Comparison of ENCODE assay signal across 10 cellular contexts in the genomic region with DNA sequence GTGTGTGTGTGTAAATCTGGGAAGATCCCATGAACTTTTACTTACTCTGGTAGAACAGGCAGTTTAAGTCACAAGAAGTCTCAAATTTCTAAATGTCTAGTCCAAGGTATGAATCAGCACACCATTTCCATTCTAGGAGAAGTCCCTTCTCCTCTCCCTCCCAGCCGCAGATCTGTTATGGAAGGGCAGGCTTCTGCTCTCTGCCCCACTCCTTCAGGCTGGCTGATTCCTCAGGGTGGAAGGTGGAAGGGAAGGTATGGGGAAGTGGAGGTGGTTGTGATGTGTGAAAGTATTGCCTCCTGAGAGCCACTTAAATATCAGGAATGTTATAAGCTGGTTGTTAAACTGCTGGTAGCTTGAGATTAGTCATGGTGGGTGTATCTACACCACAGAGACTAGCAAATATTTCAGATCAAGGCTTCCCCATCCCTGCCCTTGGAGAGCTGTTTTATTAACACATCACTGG. TPM values are rescaled to one million over a fixed set of nuclear protein-coding genes. Genes with fewer than 3 reads are reported as not detected.
DNase-seq lines count a peak whose midpoint lies in the region; ATAC-seq and TF ChIP-seq lines count a peak whose summit lies in the region.
"Had no signal": no experiment of that assay in that cellular context is flagged by ENCODE, and none has a peak within 500 bp of the region (broad histone marks: within the 10 kb centered on the region; RNA-seq: fewer than 3 reads in every experiment).

No MANE protein-coding gene starts in this region.

- H3K4me1 Mint-ChIP-seq in natural killer cell treated with Interleukin-12 subunit alpha and Interleukin-12 subunit beta and Interleukin-15 and Interleukin-18, amount 100 ng/mL, for 72 hours (ENCODE audit: low read depth in 2 of 2), result no peaks in the 10 kb centered on the region
- H3K4me1 Mint-ChIP-seq in GM23338, result peaks cover 2% of the 10 kb centered on the region; the same call in 2 of the 3 replicates
- H3K4me1 Mint-ChIP-seq: activated naive CD8-positive, alpha-beta T cell treated with anti-CD3 and anti-CD28 coated beads, Interleukin-2, amount 50 U/mL, for 24 hours had no signal

- no peaks in the 10 kb centered on the region for H4K20me1 ChIP-seq in GM23338 (replicated peaks; ENCODE audit: insufficient read depth)

- H3K36me3 ChIP-seq in adipocyte (ENCODE audit: control insufficient read depth, insufficient read depth, low read length, severe bottlenecking) (no peaks in the 10 kb centered on the region), skeletal muscle tissue (ENCODE audit: control insufficient read depth in 3 of 3, insufficient read depth in 3 of 3, low read length in 3 of 3) (no peaks in the 10 kb centered on the region), GM23338 (ENCODE audit: insufficient read depth) (no peaks in the 10 kb centered on the region)

- H3K9ac ChIP-seq in adipocyte (ENCODE audit: low read length) (peak overlapping the region; percentile 86), skeletal muscle tissue (ENCODE audit: low read depth in 1 of 3, low read length in 3 of 3) (no peak overlapping the region)

- H2AFZ ChIP-seq in GM23338, result no peak overlapping the region

- H3K36me3 Mint-ChIP-seq in natural killer cell treated with Interleukin-12 subunit alpha and Interleukin-12 subunit beta and Interleukin-15 and Interleukin-18, amount 100 ng/mL, for 72 hours, result peaks cover 7% of the 10 kb centered on the region
- no peaks in the 10 kb centered on the region for H3K36me3 Mint-ChIP-seq in GM23338 (ENCODE audit: low read depth)

- ATAC-seq in left cardiac atrium (peak; percentile 39 to 81), GM23338 (no peak), HG02973 (IDR thresholded peaks at IDR 0.05; ENCODE audit: unreplicated experiment) (no peak), HG02678 (IDR thresholded peaks at IDR 0.05; ENCODE audit: unreplicated experiment) (no peak)
- ATAC-seq in natural killer cell treated with Interleukin-12 subunit alpha and Interleukin-12 subunit beta and Interleukin-15 and Interleukin-18, amount 100 ng/mL, for 72 hours, result no peak
- ATAC-seq: activated naive CD8-positive, alpha-beta T cell treated with anti-CD3 and anti-CD28 coated beads, Interleukin-2, amount 50 U/mL, for 24 hours had no signal

- peaks cover 56% of the 10 kb centered on the region for H3K4me1 ChIP-seq in adipocyte (ENCODE audit: control insufficient read depth, insufficient read depth, low read length)
- peaks cover 0 to 12% (median 2%) of the 10 kb centered on the region in 3 donors for H3K4me1 ChIP-seq in skeletal muscle tissue (ENCODE audit: control insufficient read depth in 3 of 3, insufficient read depth in 3 of 3, low read length in 3 of 3)
- H3K4me1 ChIP-seq in GM23338 (ENCODE audit: insufficient read depth), result no peaks in the 10 kb centered on the region

- DNase-seq in GM04504 (ENCODE audit: low read depth), result peak; percentile 73
- peak; percentile 84 for DNase-seq in adipocyte (ENCODE audit: low read depth)
- no peak for DNase-seq in left cardiac atrium
- no peak for DNase-seq in natural killer cell treated with Interleukin-12 subunit alpha and Interleukin-12 subunit beta and Interleukin-15 and Interleukin-18, amount 100 ng/mL, for 72 hours (ENCODE audit: low spot score)
- DNase-seq in GM23338 (ENCODE audit: low spot score), result no peak
- DNase-seq: activated naive CD8-positive, alpha-beta T cell treated with anti-CD3 and anti-CD28 coated beads, Interleukin-2, amount 50 U/mL, for 24 hours; GDM1 had no signal

- H3K27ac ChIP-seq in skeletal muscle tissue (ENCODE audit: low read depth, low read length), result peak overlapping the region; percentile 65
- H3K27ac ChIP-seq in GM23338 (ENCODE audit: low read depth), result no peak overlapping the region

- no peak overlapping the region for H3K27ac Mint-ChIP-seq in natural killer cell treated with Interleukin-12 subunit alpha and Interleukin-12 subunit beta and Interleukin-15 and Interleukin-18, amount 100 ng/mL, for 72 hours
- H3K27ac Mint-ChIP-seq in GM23338, result no peak overlapping the region
- H3K27ac Mint-ChIP-seq: activated naive CD8-positive, alpha-beta T cell treated with anti-CD3 and anti-CD28 coated beads, Interleukin-2, amount 50 U/mL, for 24 hours had no signal

- intact Hi-C loops in left cardiac atrium (cut with DNase I), result no loop called here

- no peaks in the 10 kb centered on the region for H3K27me3 ChIP-seq in adipocyte (replicated peaks; ENCODE audit: control insufficient read depth, insufficient read depth, low read length)
- H3K27me3 ChIP-seq in skeletal muscle tissue (ENCODE audit: control insufficient read depth in 3 of 3, insufficient read depth in 3 of 3, low read length in 3 of 3), result no peaks in the 10 kb centered on the region
- H3K27me3 ChIP-seq in GM23338 (ENCODE audit: insufficient read depth), result no peaks in the 10 kb centered on the region

- H3K4me2 ChIP-seq in GM23338, result no peak overlapping the region

- H3F3A ChIP-seq in GM23338 (replicated peaks; ENCODE audit: low read depth), result no peaks in the 10 kb centered on the region

- H3K27me3 Mint-ChIP-seq in natural killer cell treated with Interleukin-12 subunit alpha and Interleukin-12 subunit beta and Interleukin-15 and Interleukin-18, amount 100 ng/mL, for 72 hours, result peaks cover 43 to 60% of the 10 kb centered on the region in 2 donors
- peaks cover 3% of the 10 kb centered on the region for H3K27me3 Mint-ChIP-seq in GM23338 (ENCODE audit: insufficient read depth, low read depth, poor library complexity)

- H3K79me2 ChIP-seq in GM23338 (replicated peaks; ENCODE audit: insufficient read depth), result no peaks in the 10 kb centered on the region

- peak overlapping the region; percentile 51 for H3K4me3 ChIP-seq in adipocyte (ENCODE audit: low read length)
- no peak overlapping the region for H3K4me3 ChIP-seq in skeletal muscle tissue (ENCODE audit: low read length in 3 of 3)
- no peak overlapping the region for H3K4me3 ChIP-seq in GM23338

- no peak overlapping the region for H3K4me3 Mint-ChIP-seq in natural killer cell treated with Interleukin-12 subunit alpha and Interleukin-12 subunit beta and Interleukin-15 and Interleukin-18, amount 100 ng/mL, for 72 hours
- H3K4me3 Mint-ChIP-seq in GM23338, result no peak overlapping the region
- H3K4me3 Mint-ChIP-seq: activated naive CD8-positive, alpha-beta T cell treated with anti-CD3 and anti-CD28 coated beads, Interleukin-2, amount 50 U/mL, for 24 hours had no signal

- H3K9me2 ChIP-seq in GM23338 (ENCODE audit: insufficient read depth), result 0 out of 2 replicates have a peak, but pooled peaks cover 7% of the 10 kb centered on the region

- H3K9me3 ChIP-seq in adipocyte (ENCODE audit: control insufficient read depth, low read length) (no peaks in the 10 kb centered on the region), skeletal muscle tissue (ENCODE audit: control insufficient read depth in 3 of 3, low read length in 3 of 3) (no peaks in the 10 kb centered on the region)

- TF ChIP-seq CTCF in GM23338 (conservative IDR thresholded peaks at IDR 0.05; ENCODE audit: low read depth in 2 of 2), result no peak

- no peaks in the 10 kb centered on the region for H3K9me3 Mint-ChIP-seq in natural killer cell treated with Interleukin-12 subunit alpha and Interleukin-12 subunit beta and Interleukin-15 and Interleukin-18, amount 100 ng/mL, for 72 hours
- no peaks in the 10 kb centered on the region for H3K9me3 Mint-ChIP-seq in GM23338
- H3K9me3 Mint-ChIP-seq: activated naive CD8-positive, alpha-beta T cell treated with anti-CD3 and anti-CD28 coated beads, Interleukin-2, amount 50 U/mL, for 24 hours had no signal

TF ChIP-seq in GM23338, 12 proteins besides CTCF, POLR2A, EP300 and RAD21 (continues in another document):
- TF ChIP-seq EZH2 (IDR thresholded peaks at IDR 0.05; ENCODE audit: low read depth, unreplicated experiment), result no peak

RNA-seq across cellular contexts. Expression of a gene that starts 44.5 kb away (rescaled TPM):
- 10 to 100 TPM; 63.7 to 87.8 TPM for total RNA-seq in left cardiac atrium
- 248 TPM for total RNA-seq in skeletal muscle tissue
- not detected for total RNA-seq in natural killer cell treated with Interleukin-12 subunit alpha and Interleukin-12 subunit beta and Interleukin-15 and Interleukin-18, amount 100 ng/mL, for 72 hours
- total RNA-seq in GM23338 (2014; rRNA removed; shearing (Covaris generic)), result 1.7 and 4.9 TPM in 2 replicates
- 2.8 TPM in 2 replicates for polyA plus RNA-seq in GM23338 (2016; fragmentation: Nextera tagmentation; extraction: Ambion mirVana)

RNA-seq across cellular contexts. Expression of a gene that starts 48.3 kb away (rescaled TPM):
- total RNA-seq in left cardiac atrium (not detected), skeletal muscle tissue (1.6 TPM)
- total RNA-seq in natural killer cell treated with Interleukin-12 subunit alpha and Interleukin-12 subunit beta and Interleukin-15 and Interleukin-18, amount 100 ng/mL, for 72 hours, result not detected
- total RNA-seq in GM23338 (2014; rRNA removed; shearing (Covaris generic)), result not detected in 2 replicates
- polyA plus RNA-seq in GM23338 (2016; fragmentation: Nextera tagmentation; extraction: Ambion mirVana), result not detected in 2 replicates

Comparison
In these comparisons a context has a peak if more than half of its experiments do, and no peak if none do; other contexts are left out.
1. DNase-seq: peak in GM04504 (single experiment) and adipocyte (single experiment); none in left cardiac atrium (single experiment), natural killer cell treated with Interleukin-12 subunit alpha and Interleukin-12 subunit beta and Interleukin-15 and Interleukin-18, amount 100 ng/mL, for 72 hours (single experiment) and GM23338 (single experiment).
2. ATAC-seq: peak in left cardiac atrium (2 of 2); none in natural killer cell treated with Interleukin-12 subunit alpha and Interleukin-12 subunit beta and Interleukin-15 and Interleukin-18, amount 100 ng/mL, for 72 hours (0 of 2), GM23338 (single experiment), HG02973 (single experiment) and HG02678 (single experiment).
3. RNA of a gene that starts 44.5 kb away (total RNA-seq): 248 TPM in skeletal muscle tissue (single experiment) and 63.7 to 87.8 TPM in left cardiac atrium; 1.7 to 4.9 TPM in GM23338 and not detected in natural killer cell treated with Interleukin-12 subunit alpha and Interleukin-12 subunit beta and Interleukin-15 and Interleukin-18, amount 100 ng/mL, for 72 hours; every median in the first group is over 10 times any median in the second.